20 cellular contexts compared by ENCODE assay signal in genomic region chr2:136653836-136654235, GRCh38.
A peak's percentile ranks its signal among the peaks of the same experiment; 100 is the strongest.
DNase-seq lines count a peak whose midpoint lies in the region; ATAC-seq and TF ChIP-seq lines count a peak whose summit lies in the region.
"Had no signal": no experiment of that assay in that cellular context is flagged by ENCODE, and none has a peak within 500 bp of the region (broad histone marks: within the 10 kb centered on the region; RNA-seq: fewer than 3 reads in every experiment).

No MANE protein-coding gene starts in this region.

- 2 to 23% (median 9%) methylated on average over 2 of the region's 2 CpGs for WGBS in heart left ventricle, 4 donors
- 17 to 20% methylated on average over 2 of the region's 2 CpGs for WGBS in body of pancreas, 2 donors
- WGBS in aorta, 2 donors, result 0 to 4% methylated on average over 2 of the region's 2 CpGs
- WGBS in adrenal gland, 4 donors, result 26 to 45% (median 37%) methylated on average over 2 of the region's 2 CpGs

- H3K4me3 ChIP-seq in heart left ventricle (no peak overlapping the region), right atrium auricular region (no peak overlapping the region), body of pancreas (no peak overlapping the region), aorta (ENCODE audit: low read length in 2 of 2) (no peak overlapping the region), adrenal gland (no peak overlapping the region)
- H3K4me3 ChIP-seq: A549, GM12878 had no signal

- TF ChIP-seq CTCF in heart left ventricle (IDR thresholded peaks at IDR 0.05) (peak in 1 of 12 donors; percentile 10), right atrium auricular region (IDR thresholded peaks at IDR 0.05) (no peak), body of pancreas (IDR thresholded peaks at IDR 0.05) (no peak), adrenal gland (IDR thresholded peaks at IDR 0.05) (no peak)

- H3K27me3 ChIP-seq in heart left ventricle (no peaks in the 10 kb centered on the region), right atrium auricular region (no peaks in the 10 kb centered on the region), body of pancreas (no peaks in the 10 kb centered on the region), aorta (ENCODE audit: control insufficient read depth in 1 of 2, insufficient read depth in 2 of 2, low read length in 1 of 2) (no peaks in the 10 kb centered on the region), adrenal gland (no peaks in the 10 kb centered on the region)
- H3K27me3 ChIP-seq: BE2C had no signal

- intact Hi-C loops in heart left ventricle (cut with DNase I), result loop anchor here in 2 of 10 donors (5.0 to 10.0 kb wide), 2 partner anchors 229 to 232 kb away; no protein-coding TSS in a partner anchor
- intact Hi-C loops in body of pancreas (cut with DNase I), result no loop called here
- intact Hi-C loops in sciatic nerve (cut with DNase I), result no loop called here
- intact Hi-C loops in aorta (cut with DNase I), result loop anchor here in 1 of 2 donors (10.0 kb wide), 1 partner anchor 111 kb away; the partner anchor contains the start of gene THSD7B
- intact Hi-C loops in adrenal gland (cut with DNase I), result no loop called here

- H3K9me3 ChIP-seq in heart left ventricle (no peaks in the 10 kb centered on the region), right atrium auricular region (no peaks in the 10 kb centered on the region), body of pancreas (no peaks in the 10 kb centered on the region), aorta (ENCODE audit: control insufficient read depth, low read length) (no peaks in the 10 kb centered on the region), adrenal gland (replicated peaks in 1 of 3) (no peaks in the 10 kb centered on the region)
- H3K9me3 ChIP-seq: A549, BE2C had no signal

- ATAC-seq in heart left ventricle (peak; percentile 83 to 96 (median 90)), body of pancreas (no peak), sciatic nerve (peak; percentile 49), aorta (ENCODE audit: low FRiP score) (peak; percentile 89)
- ATAC-seq: A549, GM12878 had no signal

- H3K36me3 ChIP-seq in heart left ventricle (no peaks in the 10 kb centered on the region), right atrium auricular region (no peaks in the 10 kb centered on the region), body of pancreas (replicated peaks in 1 of 2; ENCODE audit: insufficient read depth in 1 of 2, low read depth in 2 of 2) (no peaks in the 10 kb centered on the region), aorta (ENCODE audit: control insufficient read depth in 1 of 2, insufficient read depth in 2 of 2, low read length in 1 of 2) (no peaks in the 10 kb centered on the region), adrenal gland (replicated peaks in 1 of 2) (no peaks in the 10 kb centered on the region)
- H3K36me3 ChIP-seq: BE2C had no signal

- DNase-seq in heart left ventricle (peak in 4 of 5 donors; percentile 29 to 61 (median 38)), right atrium auricular region (ENCODE audit: low spot score) (no peak), body of pancreas (peak; percentile 18 to 58 (median 46)), sciatic nerve (ENCODE audit: low spot score) (no peak), aorta (peak in 1 of 2 donors; percentile 69), adrenal gland (no peak)
- DNase-seq in activated T-cell treated with anti-CD3 and anti-CD28 coated beads, Interleukin-2, amount 50 U/mL, for 1 hour, result no peak
- DNase-seq: BE2C, DND-41, H7, Kasumi-1, MM.1S, NCI-H1092 treated with DMSO at 0.1 percent for 48 hours, NCI-H1436 treated with DMSO at 0.1 percent for 48 hours, NCI-H2029 treated with DMSO at 0.1 percent for 48 hours, NCI-H526, OCI-M1, SHP77 had no signal

- H3K27ac ChIP-seq in heart left ventricle, result peak overlapping the region in 4 of 12 donors; percentile 40 to 63 (median 47)
- H3K27ac ChIP-seq in right atrium auricular region, result no peak overlapping the region
- H3K27ac ChIP-seq in body of pancreas, result no peak overlapping the region
- H3K27ac ChIP-seq in aorta (ENCODE audit: low read depth in 1 of 2, low read length in 2 of 2), result no peak overlapping the region
- H3K27ac ChIP-seq in adrenal gland, result no peak overlapping the region
- H3K27ac ChIP-seq: A549 had no signal

- TF ChIP-seq POLR2A in heart left ventricle (IDR thresholded peaks at IDR 0.05), result no peak
- TF ChIP-seq POLR2A in body of pancreas (IDR thresholded peaks at IDR 0.05), result no peak
- TF ChIP-seq POLR2A in adrenal gland (IDR thresholded peaks at IDR 0.05), result no peak

- peaks cover 0 to 36% (median 7%) of the 10 kb centered on the region in 12 donors for H3K4me1 ChIP-seq in heart left ventricle
- peaks cover 0 to 3% of the 10 kb centered on the region in 2 donors for H3K4me1 ChIP-seq in right atrium auricular region
- peaks cover 12% of the 10 kb centered on the region for H3K4me1 ChIP-seq in body of pancreas
- H3K4me1 ChIP-seq in aorta (ENCODE audit: control insufficient read depth in 1 of 2, insufficient read depth in 2 of 2, low read length in 2 of 2), result peaks cover 3 to 7% of the 10 kb centered on the region in 2 donors
- no peaks in the 10 kb centered on the region for H3K4me1 ChIP-seq in adrenal gland (replicated peaks in 1 of 2)
- H3K4me1 ChIP-seq: A549, BE2C had no signal

Comparison
In these comparisons a context has a peak if more than half of its experiments do, and no peak if none do; other contexts are left out.
1. DNase-seq: peak in heart left ventricle (4 of 5) and body of pancreas (4 of 4); none in right atrium auricular region (single experiment), sciatic nerve (single experiment), activated T-cell treated with anti-CD3 and anti-CD28 coated beads, Interleukin-2, amount 50 U/mL, for 1 hour (single experiment) and adrenal gland (0 of 7).